1 cellular context compared by ENCODE assay signal in the genomic region with DNA sequence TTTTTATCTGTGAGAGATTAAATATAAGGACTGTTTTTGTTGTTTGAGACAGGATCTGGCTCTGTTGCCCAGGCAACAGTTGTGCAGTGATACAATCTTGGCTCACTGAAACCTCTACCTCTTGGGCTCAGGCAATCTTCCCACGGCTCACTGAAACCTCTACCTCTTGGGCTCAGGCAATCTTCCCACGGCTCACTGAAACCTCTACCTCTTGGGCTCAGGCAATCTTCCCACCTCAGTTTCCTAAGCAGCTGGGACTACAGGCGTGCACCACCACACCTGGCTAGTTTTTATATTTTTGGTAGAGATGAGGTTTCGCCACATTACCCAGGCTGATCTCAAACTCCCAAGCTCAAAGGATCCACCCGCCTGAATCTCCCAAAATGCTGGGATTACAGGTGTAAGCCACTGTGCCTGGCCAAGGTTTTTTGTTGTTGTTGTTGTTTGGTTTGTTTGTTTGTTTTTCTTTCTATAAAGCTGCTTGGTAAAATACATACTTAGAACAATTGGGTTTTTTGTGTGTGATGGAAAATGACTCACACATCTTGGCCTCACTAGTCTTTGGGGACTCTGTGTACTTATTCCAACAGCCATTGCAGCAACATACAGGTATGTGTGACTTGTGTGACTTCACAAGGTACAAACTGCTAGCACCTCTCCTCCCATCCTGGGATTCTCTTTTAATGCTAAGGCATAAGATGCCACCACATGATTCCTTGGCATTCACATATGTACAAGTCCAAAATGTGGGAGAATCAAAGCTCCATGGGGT.
TF ChIP-seq lines count a peak whose summit lies in the region.

No MANE protein-coding gene starts in this region.

TF ChIP-seq in GM12878, 131 proteins besides CTCF, POLR2A, EP300 and RAD21 (continued from another document):
- no peak for TF ChIP-seq IRF3 (IDR thresholded peaks at IDR 0.05)
- TF ChIP-seq SIX5 (IDR thresholded peaks at IDR 0.05; ENCODE audit: low read depth, low read length, severe bottlenecking): no peak
- TF ChIP-seq MTA3 (IDR thresholded peaks at IDR 0.05; ENCODE audit: borderline replicate concordance, low read length): 0 out of 2 replicates have a peak, but pooled peaks have one; percentile 51
- TF ChIP-seq TBL1XR1 (IDR thresholded peaks at IDR 0.05; ENCODE audit: low read depth, low read length): no peak
- no peak for TF ChIP-seq HDAC6 (IDR thresholded peaks at IDR 0.05; ENCODE audit: unreplicated experiment)
- no peak for TF ChIP-seq CEBPZ (IDR thresholded peaks at IDR 0.05; ENCODE audit: low read depth, low read length)
- TF ChIP-seq, protein P1, sequence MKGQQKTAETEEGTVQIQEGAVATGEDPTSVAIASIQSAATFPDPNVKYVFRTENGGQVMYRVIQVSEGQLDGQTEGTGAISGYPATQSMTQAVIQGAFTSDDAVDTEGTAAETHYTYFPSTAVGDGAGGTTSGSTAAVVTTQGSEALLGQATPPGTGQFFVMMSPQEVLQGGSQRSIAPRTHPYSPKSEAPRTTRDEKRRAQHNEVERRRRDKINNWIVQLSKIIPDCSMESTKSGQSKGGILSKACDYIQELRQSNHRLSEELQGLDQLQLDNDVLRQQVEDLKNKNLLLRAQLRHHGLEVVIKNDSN (IDR thresholded peaks at IDR 0.05; ENCODE audit: borderline replicate concordance, extremely low read length, insufficient read depth, low read depth, low read length): no peak
- no peak for TF ChIP-seq E2F4 (IDR thresholded peaks at IDR 0.05; ENCODE audit: low read depth, low read length)
